In the genomic region with DNA sequence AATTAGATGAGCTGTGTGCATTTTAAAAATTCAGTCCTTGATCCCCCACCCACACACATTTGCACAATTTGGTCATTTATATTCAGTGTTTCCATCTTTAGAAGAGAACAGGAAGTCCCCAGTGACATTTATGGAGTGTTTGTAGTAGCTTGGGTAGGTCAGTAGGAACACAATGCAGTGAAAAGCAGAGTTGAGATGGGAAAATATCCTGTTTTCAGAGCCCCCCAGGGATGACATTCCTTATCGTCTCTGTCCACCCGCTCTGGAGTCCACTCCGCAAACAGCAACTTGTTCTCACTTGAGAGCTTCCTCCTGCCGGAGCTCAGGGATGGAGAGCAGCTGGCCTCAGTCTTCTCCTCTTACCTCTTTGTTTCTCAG, we compare ENCODE assay signal across 10 cellular contexts.
DNase-seq lines count a peak whose midpoint lies in the region; ATAC-seq, FAIRE-seq and TF ChIP-seq lines count a peak whose summit lies in the region.
"Had no signal": no experiment of that assay in that cellular context is flagged by ENCODE, and none has a peak within 500 bp of the region (broad histone marks: within the 10 kb centered on the region; RNA-seq: fewer than 3 reads in every experiment).

No MANE protein-coding gene starts in this region.

- no peaks in the 10 kb centered on the region for H3K9me3 Mint-ChIP-seq in activated T-cell treated with anti-CD3 and anti-CD28 coated beads, Interleukin-2, amount 50 U/mL, for 24 hours
- no peaks in the 10 kb centered on the region for H3K9me3 Mint-ChIP-seq in astrocyte (ENCODE audit: unreplicated experiment)
- H3K9me3 Mint-ChIP-seq in type B pancreatic cell = no peaks in the 10 kb centered on the region

- peak overlapping the region; percentile 72 for H3K9ac ChIP-seq in astrocyte (ENCODE audit: low read length)

- H3K36me3 Mint-ChIP-seq in activated T-cell treated with anti-CD3 and anti-CD28 coated beads, Interleukin-2, amount 50 U/mL, for 24 hours (ENCODE audit: low read depth) = peaks cover 75% of the 10 kb centered on the region
- H3K36me3 Mint-ChIP-seq in astrocyte (ENCODE audit: low read depth, unreplicated experiment) (peaks cover 7% of the 10 kb centered on the region), type B pancreatic cell (peaks cover 26% of the 10 kb centered on the region)

- no peak for FAIRE-seq in astrocyte (lab: Jason Lieb, UNC)
- FAIRE-seq: endometrium had no signal

- no peak overlapping the region for H3K4me3 ChIP-seq in astrocyte (ENCODE audit: insufficient read depth, low read depth, low read length)
- H3K4me3 ChIP-seq in lower lobe of right lung = no peak overlapping the region

- peaks cover 77% of the 10 kb centered on the region for H3K4me1 ChIP-seq in astrocyte (ENCODE audit: insufficient read depth, low read length)
- peaks cover 79% of the 10 kb centered on the region for H3K4me1 ChIP-seq in lower lobe of right lung

- H3K27me3 Mint-ChIP-seq in activated T-cell treated with anti-CD3 and anti-CD28 coated beads, Interleukin-2, amount 50 U/mL, for 24 hours = no peaks in the 10 kb centered on the region
- no peaks in the 10 kb centered on the region for H3K27me3 Mint-ChIP-seq in astrocyte (ENCODE audit: low read depth, unreplicated experiment)
- H3K27me3 Mint-ChIP-seq in type B pancreatic cell = no peaks in the 10 kb centered on the region

- peaks cover 94% of the 10 kb centered on the region for H4K20me1 ChIP-seq in astrocyte (ENCODE audit: insufficient read depth, low read length)

- peaks cover 85% of the 10 kb centered on the region for H3K79me2 ChIP-seq in astrocyte (ENCODE audit: insufficient read depth, low read length)

- H3K27ac Mint-ChIP-seq in activated T-cell treated with anti-CD3 and anti-CD28 coated beads, Interleukin-2, amount 50 U/mL, for 24 hours = peak overlapping the region; percentile 93
- H3K27ac Mint-ChIP-seq in astrocyte (ENCODE audit: unreplicated experiment) = peak overlapping the region; percentile 88
- peak overlapping the region; percentile 92 for H3K27ac Mint-ChIP-seq in type B pancreatic cell

- H3K36me3 ChIP-seq in astrocyte (ENCODE audit: insufficient read depth, low read length) (no peaks in the 10 kb centered on the region), lower lobe of right lung (no peaks in the 10 kb centered on the region)

- intact Hi-C loops in lower lobe of right lung (cut with DNase I) = no loop called here

- TF ChIP-seq CTCF in astrocyte (IDR thresholded peaks at IDR 0.05; ENCODE audit: insufficient read depth, low read depth, low read length) = no peak
- TF ChIP-seq CTCF in lower lobe of right lung (IDR thresholded peaks at IDR 0.05) = no peak
- TF ChIP-seq CTCF in type B pancreatic cell (conservative IDR thresholded peaks at IDR 0.05) = no peak

- H3K27ac ChIP-seq in astrocyte (ENCODE audit: low read depth, low read length) = peak overlapping the region; percentile 75
- peak overlapping the region; percentile 78 for H3K27ac ChIP-seq in lower lobe of right lung
- H3K27ac ChIP-seq: C4-2B had no signal

- H3K9me3 ChIP-seq in astrocyte (ENCODE audit: insufficient read depth, low read depth, low read length) (no peaks in the 10 kb centered on the region), lower lobe of right lung (no peaks in the 10 kb centered on the region)

- H3K4me1 Mint-ChIP-seq in activated T-cell treated with anti-CD3 and anti-CD28 coated beads, Interleukin-2, amount 50 U/mL, for 24 hours (ENCODE audit: low read depth) = peaks cover 98% of the 10 kb centered on the region
- peaks cover 79% of the 10 kb centered on the region for H3K4me1 Mint-ChIP-seq in astrocyte (ENCODE audit: low read depth, unreplicated experiment)
- peaks cover 84% of the 10 kb centered on the region for H3K4me1 Mint-ChIP-seq in type B pancreatic cell (ENCODE audit: unreplicated experiment)

- peak; percentile 9 to 51 for ATAC-seq in lower lobe of right lung
- no peak for ATAC-seq in GM18520 (IDR thresholded peaks at IDR 0.05; ENCODE audit: unreplicated experiment)
- no peak for ATAC-seq in GM19395 (IDR thresholded peaks at IDR 0.05; ENCODE audit: unreplicated experiment)

- H3K27me3 ChIP-seq in astrocyte (ENCODE audit: insufficient read depth, low read length) (no peaks in the 10 kb centered on the region), lower lobe of right lung (ENCODE audit: low read depth) (no peaks in the 10 kb centered on the region)

- DNase-seq in activated T-cell treated with anti-CD3 and anti-CD28 coated beads, Interleukin-2, amount 50 U/mL, for 24 hours = peak; percentile 52
- DNase-seq in activated T-cell treated with anti-CD3 and anti-CD28 coated beads for 4 hours = no peak
- DNase-seq in astrocyte (ENCODE audit: low read depth) = no peak
- no peak for DNase-seq in lower lobe of right lung
- no peak for DNase-seq in type B pancreatic cell (ENCODE audit: extremely low spot score, unreplicated experiment)
- no peak for DNase-seq in NK-92 (lab: John Stamatoyannopoulos, UW; ENCODE audit: unreplicated experiment)

- H3K4me3 Mint-ChIP-seq in activated T-cell treated with anti-CD3 and anti-CD28 coated beads, Interleukin-2, amount 50 U/mL, for 24 hours = peak overlapping the region; percentile 69
- H3K4me3 Mint-ChIP-seq in astrocyte (ENCODE audit: unreplicated experiment) (no peak overlapping the region), type B pancreatic cell (peak overlapping the region; percentile 79)

- no peak overlapping the region for H2AFZ ChIP-seq in astrocyte (ENCODE audit: low read depth, low read length)

- peak overlapping the region; percentile 72 for H3K4me2 ChIP-seq in astrocyte (ENCODE audit: low read length)

Comparison
In these comparisons a context has a peak if more than half of its experiments do, and no peak if none do; other contexts are left out.
1. ATAC-seq: peak in lower lobe of right lung (2 of 2); none in GM18520 (single experiment) and GM19395 (single experiment).
2. Peak in every context shown above with its lines, with median percentiles within 50 percentile points of each other: H3K27ac Mint-ChIP-seq.